8 cellular contexts compared by ENCODE assay signal in genomic region chr1:47192458-47193384, GRCh38. TPM values are rescaled to one million over a fixed set of nuclear protein-coding genes. Genes with fewer than 3 reads are reported as not detected.
A peak's percentile ranks its signal among the peaks of the same experiment; 100 is the strongest.
DNase-seq lines count a peak whose midpoint lies in the region; ATAC-seq and TF ChIP-seq lines count a peak whose summit lies in the region.
"Had no signal": no experiment of that assay in that cellular context is flagged by ENCODE, and none has a peak within 500 bp of the region (broad histone marks: within the 10 kb centered on the region; RNA-seq: fewer than 3 reads in every experiment).

No MANE protein-coding gene starts in this region.

- peak; percentile 97 for TF ChIP-seq CTCF in GM12874 (IDR thresholded peaks at IDR 0.05; ENCODE audit: insufficient read depth, low read depth, low read length)

- no peak overlapping the region for H3K27ac Mint-ChIP-seq in activated CD4-positive, alpha-beta memory T cell treated with anti-CD3 and anti-CD28 coated beads, Interleukin-2, amount 10 ng/mL, durations not matched to agents 7 days and 5 days
- no peak overlapping the region for H3K27ac Mint-ChIP-seq in memory B cell

- no peak overlapping the region for H3K4me3 Mint-ChIP-seq in activated CD4-positive, alpha-beta memory T cell treated with anti-CD3 and anti-CD28 coated beads, Interleukin-2, amount 10 ng/mL, durations not matched to agents 7 days and 5 days
- no peak overlapping the region for H3K4me3 Mint-ChIP-seq in memory B cell

- peaks cover 8% of the 10 kb centered on the region for H3K27me3 Mint-ChIP-seq in activated CD4-positive, alpha-beta memory T cell treated with anti-CD3 and anti-CD28 coated beads, Interleukin-2, amount 10 ng/mL, durations not matched to agents 7 days and 5 days
- H3K27me3 Mint-ChIP-seq in memory B cell: peaks cover 9% of the 10 kb centered on the region

- CTCF ChIA-PET in activated CD4-positive, alpha-beta memory T cell treated with anti-CD3 and anti-CD28 coated beads, Interleukin-2, amount 10 ng/mL, durations not matched to agents 7 days and 5 days (lab: Charles Lee): interaction anchor here (0.6 to 6.9 kb wide), 22 partner anchors 8 to 516 kb away, joined by 3 to 143 read pairs (median 6); partner anchors contain the start of gene FOXD2

- peak; percentile 68 for DNase-seq in NCI-H774 (lab: John Stamatoyannopoulos, UW)
- DNase-seq in activated CD4-positive, alpha-beta memory T cell treated with anti-CD3 and anti-CD28 coated beads, Interleukin-2, amount 10 ng/mL, durations not matched to agents 7 days and 5 days: peak; percentile 75
- DNase-seq in effector CD4-positive, alpha-beta T cell: peak; percentile 44
- DNase-seq in memory B cell (ENCODE audit: low spot score in 2 of 2): peak; percentile 66 to 75
- peak; percentile 47 for DNase-seq in stimulated activated CD8-positive, alpha-beta memory T cell treated with anti-CD3 and anti-CD28 coated beads, Interleukin-15, amount 100 ng/mL, for 24 hours (ENCODE audit: low read depth)

- peak; percentile 71 for ATAC-seq in HG03139 (IDR thresholded peaks at IDR 0.05; ENCODE audit: unreplicated experiment)
- ATAC-seq in memory B cell (ENCODE audit: low read depth): peak; percentile 70

- POLR2A ChIA-PET in activated CD4-positive, alpha-beta memory T cell treated with anti-CD3 and anti-CD28 coated beads, Interleukin-2, amount 10 ng/mL, durations not matched to agents 7 days and 5 days (lab: Charles Lee): interaction anchor here (0.8 to 1.4 kb wide), 4 partner anchors 14 to 142 kb away, joined by 3 to 4 read pairs (median 3); partner anchors contain the start of gene STIL

- H3K9me3 Mint-ChIP-seq in activated CD4-positive, alpha-beta memory T cell treated with anti-CD3 and anti-CD28 coated beads, Interleukin-2, amount 10 ng/mL, durations not matched to agents 7 days and 5 days: no peaks in the 10 kb centered on the region
- no peaks in the 10 kb centered on the region for H3K9me3 Mint-ChIP-seq in memory B cell

- H3K4me1 Mint-ChIP-seq in activated CD4-positive, alpha-beta memory T cell treated with anti-CD3 and anti-CD28 coated beads, Interleukin-2, amount 10 ng/mL, durations not matched to agents 7 days and 5 days: no peaks in the 10 kb centered on the region
- H3K4me1 Mint-ChIP-seq in memory B cell: no peaks in the 10 kb centered on the region

- no peaks in the 10 kb centered on the region for H3K36me3 Mint-ChIP-seq in activated CD4-positive, alpha-beta memory T cell treated with anti-CD3 and anti-CD28 coated beads, Interleukin-2, amount 10 ng/mL, durations not matched to agents 7 days and 5 days (ENCODE audit: low read depth)
- no peaks in the 10 kb centered on the region for H3K36me3 Mint-ChIP-seq in memory B cell

RNA-seq across cellular contexts. Expression of gene PDZK1IP1, which starts 2.9 kb away (rescaled TPM):
- total RNA-seq in activated CD4-positive, alpha-beta memory T cell treated with anti-CD3 and anti-CD28 coated beads, Interleukin-2, amount 10 ng/mL, durations not matched to agents 7 days and 5 days: not detected

RNA-seq across cellular contexts. Expression of gene TAL1, which starts 39.3 kb away (rescaled TPM):
- total RNA-seq in activated CD4-positive, alpha-beta memory T cell treated with anti-CD3 and anti-CD28 coated beads, Interleukin-2, amount 10 ng/mL, durations not matched to agents 7 days and 5 days: not detected

RNA-seq across cellular contexts. Expression of gene CYP4A22, which starts 55.5 kb away (rescaled TPM):
- not detected for total RNA-seq in activated CD4-positive, alpha-beta memory T cell treated with anti-CD3 and anti-CD28 coated beads, Interleukin-2, amount 10 ng/mL, durations not matched to agents 7 days and 5 days
- total RNA-seq: pulmonary artery endothelial cell had no signal

Comparison
In these comparisons a context has a peak if more than half of its experiments do, and no peak if none do; other contexts are left out.
1. Peak in every context shown above with its lines: DNase-seq and ATAC-seq.